16 cellular contexts compared by ENCODE assay signal in the genomic region with DNA sequence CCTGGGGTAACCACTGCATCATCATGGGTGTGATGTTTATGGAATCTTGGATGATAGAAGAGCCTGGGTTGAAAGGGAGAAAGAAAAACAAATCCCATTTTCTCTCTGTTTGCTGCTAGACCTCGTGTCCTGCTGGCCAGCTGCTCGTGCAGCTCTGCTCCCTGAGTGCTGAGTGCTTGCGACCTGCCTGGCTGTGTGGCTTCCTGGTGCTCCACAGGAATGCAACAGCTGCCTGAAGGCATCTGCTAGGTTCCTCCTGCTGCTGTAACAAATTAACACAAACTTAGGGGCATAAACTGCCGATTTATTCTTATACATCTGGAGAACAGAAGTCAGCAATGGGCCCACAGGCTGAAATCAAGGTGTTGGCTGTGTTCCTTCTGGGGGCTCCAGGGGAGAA.
"Had no signal": no experiment of that assay in that cellular context is flagged by ENCODE, and none has a peak within 500 bp of the region (broad histone marks: within the 10 kb centered on the region; RNA-seq: fewer than 3 reads in every experiment).

No MANE protein-coding gene starts in this region.

- H3K4me3 ChIP-seq: hepatocyte, left lung, testis, upper lobe of right lung had no signal

- DNase-seq: activated CD4-positive, alpha-beta T cell treated with anti-CD3 and anti-CD28 coated beads, Interleukin-2, amount 10 ng/mL, durations not matched to agents 24 days and 14 days; activated naive CD4-positive, alpha-beta T cell treated with anti-CD3 and anti-CD28 coated beads, Interleukin-2, amount 10 ng/mL, durations not matched to agents 7 days and 5 days; dermis blood vessel endothelial cell; erythroblast; immature natural killer cell; left lung; occipital lobe; stimulated activated CD4-positive, alpha-beta T cell treated with anti-CD3 and anti-CD28 coated beads, Interleukin-4, amount 100 ng/mL, for 1 hour; stimulated activated CD8-positive, alpha-beta memory T cell treated with anti-CD3 and anti-CD28 coated beads, Interleukin-4, amount 100 ng/mL, for 48 hours; T-helper 1 cell; testis; upper lobe of right lung had no signal

- H3K4me3 Mint-ChIP-seq: activated CD4-positive, alpha-beta T cell treated with anti-CD3 and anti-CD28 coated beads, Interleukin-2, amount 10 ng/mL, durations not matched to agents 24 days and 14 days; activated naive CD4-positive, alpha-beta T cell treated with anti-CD3 and anti-CD28 coated beads, Interleukin-2, amount 10 ng/mL, durations not matched to agents 7 days and 5 days; brain; immature natural killer cell; nephron; stimulated activated naive CD8-positive, alpha-beta T cell treated with anti-CD3 and anti-CD28 coated beads, Interleukin-15, Interleukin-2, amounts not matched to agents 100 ng/mL and 50 ng/mL, for 24 hours had no signal

- H3K4me2 ChIP-seq: hepatocyte had no signal

- H3K27me3 ChIP-seq: hepatocyte, left lung, testis, upper lobe of right lung had no signal

- H3K36me3 Mint-ChIP-seq: activated naive CD4-positive, alpha-beta T cell treated with anti-CD3 and anti-CD28 coated beads, Interleukin-2, amount 10 ng/mL, durations not matched to agents 7 days and 5 days; immature natural killer cell had no signal

- H3K79me2 ChIP-seq: hepatocyte had no signal

- H3K27me3 Mint-ChIP-seq: activated CD4-positive, alpha-beta T cell treated with anti-CD3 and anti-CD28 coated beads, Interleukin-2, amount 10 ng/mL, durations not matched to agents 24 days and 14 days; brain had no signal

- H3K9me3 ChIP-seq: left lung, testis, upper lobe of right lung had no signal

- H3K4me1 Mint-ChIP-seq: activated CD4-positive, alpha-beta T cell treated with anti-CD3 and anti-CD28 coated beads, Interleukin-2, amount 10 ng/mL, durations not matched to agents 24 days and 14 days; activated naive CD4-positive, alpha-beta T cell treated with anti-CD3 and anti-CD28 coated beads, Interleukin-2, amount 10 ng/mL, durations not matched to agents 7 days and 5 days; brain; immature natural killer cell had no signal

- H3K9me3 Mint-ChIP-seq: activated CD4-positive, alpha-beta T cell treated with anti-CD3 and anti-CD28 coated beads, Interleukin-2, amount 10 ng/mL, durations not matched to agents 24 days and 14 days; activated naive CD4-positive, alpha-beta T cell treated with anti-CD3 and anti-CD28 coated beads, Interleukin-2, amount 10 ng/mL, durations not matched to agents 7 days and 5 days; nephron had no signal

- H3K4me1 ChIP-seq: left lung, testis, upper lobe of right lung had no signal

- H3K36me3 ChIP-seq: left lung, upper lobe of right lung had no signal

- ATAC-seq: left lung, upper lobe of right lung had no signal

- H3K27ac Mint-ChIP-seq: activated CD4-positive, alpha-beta T cell treated with anti-CD3 and anti-CD28 coated beads, Interleukin-2, amount 10 ng/mL, durations not matched to agents 24 days and 14 days; activated naive CD4-positive, alpha-beta T cell treated with anti-CD3 and anti-CD28 coated beads, Interleukin-2, amount 10 ng/mL, durations not matched to agents 7 days and 5 days; immature natural killer cell; nephron; stimulated activated naive CD8-positive, alpha-beta T cell treated with anti-CD3 and anti-CD28 coated beads, Interleukin-15, Interleukin-2, amounts not matched to agents 100 ng/mL and 50 ng/mL, for 24 hours had no signal

- H2AFZ ChIP-seq: hepatocyte had no signal

- H3K27ac ChIP-seq: hepatocyte, left lung, testis, upper lobe of right lung had no signal
